Comparison of ENCODE assay signal across 22 cellular contexts in genomic region chr3:66133050-66133757, GRCh38.
DNase-seq lines count a peak whose midpoint lies in the region; ATAC-seq, FAIRE-seq and TF ChIP-seq lines count a peak whose summit lies in the region.
"Had no signal": no experiment of that assay in that cellular context is flagged by ENCODE, and none has a peak within 500 bp of the region (broad histone marks: within the 10 kb centered on the region; RNA-seq: fewer than 3 reads in every experiment).

No MANE protein-coding gene starts in this region.

- peaks cover 0 to 5% of the 10 kb centered on the region in 2 experiments; a peak in 2 of 5 replicates for H3K27me3 ChIP-seq in HepG2 (ENCODE audit: control insufficient read depth in 1 of 2, insufficient read depth in 2 of 2, low read length in 2 of 2)
- H3K27me3 ChIP-seq in right lobe of liver, result no peaks in the 10 kb centered on the region
- H3K27me3 ChIP-seq in astrocyte (ENCODE audit: insufficient read depth, low read length), result no peaks in the 10 kb centered on the region
- H3K27me3 ChIP-seq in HAP-1 (ENCODE audit: low read depth), result peaks cover 13% of the 10 kb centered on the region
- H3K27me3 ChIP-seq: transverse colon had no signal

- no peak overlapping the region for H3K4me3 ChIP-seq in HepG2 (replicated peaks in 1 of 3; ENCODE audit: insufficient read depth in 1 of 3, low read depth in 2 of 3, low read length in 3 of 3)
- no peak overlapping the region for H3K4me3 ChIP-seq in right lobe of liver
- no peak overlapping the region for H3K4me3 ChIP-seq in astrocyte (ENCODE audit: insufficient read depth, low read depth, low read length)
- H3K4me3 ChIP-seq in foreskin fibroblast (ENCODE audit: low read depth in 1 of 2, low read length in 2 of 2), result no peak overlapping the region
- H3K4me3 ChIP-seq in HAP-1, result no peak overlapping the region
- H3K4me3 ChIP-seq: A549, mucosa of descending colon, transverse colon had no signal

- no peaks in the 10 kb centered on the region for H3K9me3 ChIP-seq in HepG2 (ENCODE audit: low read length)
- no peaks in the 10 kb centered on the region for H3K9me3 ChIP-seq in right lobe of liver
- no peaks in the 10 kb centered on the region for H3K9me3 ChIP-seq in astrocyte (ENCODE audit: insufficient read depth, low read depth, low read length)
- 0 out of 2 replicates have a peak, but pooled peaks cover under 1% of the 10 kb centered on the region for H3K9me3 ChIP-seq in HAP-1
- H3K9me3 ChIP-seq: mucosa of descending colon, transverse colon had no signal

- H3K36me3 Mint-ChIP-seq in astrocyte (ENCODE audit: low read depth, unreplicated experiment) (no peaks in the 10 kb centered on the region), glutamatergic neuron (ENCODE audit: unreplicated experiment) (no peaks in the 10 kb centered on the region)
- H3K36me3 Mint-ChIP-seq: activated naive CD4-positive, alpha-beta T cell treated with anti-CD3 and anti-CD28 coated beads, Interleukin-2, amount 50 U/mL, for 24 hours had no signal

- in situ Hi-C loops in HepG2 (cut with HindIII; ENCODE audit: extremely low pct_ligation_motif_present, low pct_unique_long_range_greater_than_20kb) (no loop called here), HAP-1 (cut with MboI; ENCODE audit: low sequenced_read_pairs) (no loop called here)

- CTCF ChIA-PET in HepG2 (lab: Yijun Ruan, JAX; ENCODE audit: low intra/inter-chr PET ratio, low total read pairs), result no interaction called here

- no peaks in the 10 kb centered on the region for H3K36me3 ChIP-seq in HepG2 (replicated peaks in 1 of 2; ENCODE audit: control insufficient read depth in 1 of 2, insufficient read depth in 2 of 2, low read length in 2 of 2)
- H3K36me3 ChIP-seq in right lobe of liver, result no peaks in the 10 kb centered on the region
- no peaks in the 10 kb centered on the region for H3K36me3 ChIP-seq in astrocyte (ENCODE audit: insufficient read depth, low read length)
- no peaks in the 10 kb centered on the region for H3K36me3 ChIP-seq in HAP-1 (replicated peaks)
- H3K36me3 ChIP-seq: transverse colon had no signal

- H3K9ac ChIP-seq in HepG2 (ENCODE audit: insufficient read depth, low read depth, low read length), result no peak overlapping the region
- no peak overlapping the region for H3K9ac ChIP-seq in astrocyte (ENCODE audit: low read length)
- H3K9ac ChIP-seq: KMS-11 had no signal

- H4K20me1 ChIP-seq in HepG2 (ENCODE audit: insufficient read depth, low read length) (no peaks in the 10 kb centered on the region), astrocyte (ENCODE audit: insufficient read depth, low read length) (no peaks in the 10 kb centered on the region)

- TF ChIP-seq RAD21 in HepG2 (CRISPR knock-in tag; IDR thresholded peaks at IDR 0.05), result no peak

- BruUV-seq in HepG2 (replicated peaks; lab: Mats Ljungman, UMichigan), result no TSS peak

- no peak for TF ChIP-seq CTCF in HepG2 (CRISPR knock-in tag; IDR thresholded peaks at IDR 0.05)
- no peak for TF ChIP-seq CTCF in right lobe of liver (IDR thresholded peaks at IDR 0.05)
- no peak for TF ChIP-seq CTCF in astrocyte (IDR thresholded peaks at IDR 0.05; ENCODE audit: insufficient read depth, low read depth, low read length)
- no peak for TF ChIP-seq CTCF in foreskin fibroblast (IDR thresholded peaks at IDR 0.05; ENCODE audit: low read depth, low read length)
- TF ChIP-seq CTCF in glutamatergic neuron (IDR thresholded peaks at IDR 0.05; ENCODE audit: partially characterized antibody, unreplicated experiment), result no peak

- no peak for ATAC-seq in HepG2
- ATAC-seq in right lobe of liver, result no peak
- ATAC-seq: mucosa of descending colon had no signal

- H3K4me2 ChIP-seq in HepG2 (ENCODE audit: low read depth, low read length) (no peak overlapping the region), astrocyte (ENCODE audit: low read length) (peak overlapping the region; percentile 36)
- H3K4me2 ChIP-seq: A549, KMS-11 had no signal

- H3K27ac ChIP-seq in HepG2 (ENCODE audit: extremely low read length, insufficient read depth, low read length) (no peak overlapping the region), right lobe of liver (no peak overlapping the region), astrocyte (ENCODE audit: low read depth, low read length) (no peak overlapping the region)
- H3K27ac ChIP-seq: A549, KMS-11, transverse colon had no signal

- H3K9me3 Mint-ChIP-seq in astrocyte (ENCODE audit: unreplicated experiment) (no peaks in the 10 kb centered on the region), glutamatergic neuron (ENCODE audit: unreplicated experiment) (no peaks in the 10 kb centered on the region)
- H3K9me3 Mint-ChIP-seq: activated CD4-positive, alpha-beta T cell treated with anti-CD3 and anti-CD28 coated beads, Interleukin-2, amount 10 ng/mL, durations not matched to agents 24 days and 14 days; activated naive CD4-positive, alpha-beta T cell treated with anti-CD3 and anti-CD28 coated beads, Interleukin-2, amount 50 U/mL, for 24 hours had no signal

- H3K4me1 ChIP-seq in HepG2 (ENCODE audit: insufficient read depth, low read length), result no peaks in the 10 kb centered on the region
- H3K4me1 ChIP-seq in right lobe of liver, result no peaks in the 10 kb centered on the region
- H3K4me1 ChIP-seq in astrocyte (ENCODE audit: insufficient read depth, low read length), result peaks cover 7% of the 10 kb centered on the region
- H3K4me1 ChIP-seq in HAP-1, result no peaks in the 10 kb centered on the region
- H3K4me1 ChIP-seq: A549, transverse colon had no signal

- H3K27ac Mint-ChIP-seq in astrocyte (ENCODE audit: unreplicated experiment) (no peak overlapping the region), glutamatergic neuron (ENCODE audit: unreplicated experiment) (no peak overlapping the region)
- H3K27ac Mint-ChIP-seq: activated CD4-positive, alpha-beta T cell treated with anti-CD3 and anti-CD28 coated beads, Interleukin-2, amount 10 ng/mL, durations not matched to agents 24 days and 14 days; activated naive CD4-positive, alpha-beta T cell treated with anti-CD3 and anti-CD28 coated beads, Interleukin-2, amount 50 U/mL, for 24 hours; H9 had no signal

- H3K4me3 Mint-ChIP-seq in astrocyte (ENCODE audit: unreplicated experiment) (no peak overlapping the region), glutamatergic neuron (ENCODE audit: unreplicated experiment) (no peak overlapping the region)
- H3K4me3 Mint-ChIP-seq: activated CD4-positive, alpha-beta T cell treated with anti-CD3 and anti-CD28 coated beads, Interleukin-2, amount 10 ng/mL, durations not matched to agents 24 days and 14 days; activated naive CD4-positive, alpha-beta T cell treated with anti-CD3 and anti-CD28 coated beads, Interleukin-2, amount 50 U/mL, for 24 hours; H9 had no signal

- H2AFZ ChIP-seq in HepG2 (ENCODE audit: low read length) (no peak overlapping the region), astrocyte (ENCODE audit: low read depth, low read length) (no peak overlapping the region)

- FAIRE-seq in HepG2 (lab: Jason Lieb, UNC) (no peak), astrocyte (lab: Jason Lieb, UNC) (peak; percentile 91)
- FAIRE-seq: A549, GM12892 had no signal

- no peaks in the 10 kb centered on the region for H3K27me3 Mint-ChIP-seq in astrocyte (ENCODE audit: low read depth, unreplicated experiment)
- H3K27me3 Mint-ChIP-seq in glutamatergic neuron (ENCODE audit: unreplicated experiment), result no peaks in the 10 kb centered on the region
- H3K27me3 Mint-ChIP-seq: activated CD4-positive, alpha-beta T cell treated with anti-CD3 and anti-CD28 coated beads, Interleukin-2, amount 10 ng/mL, durations not matched to agents 24 days and 14 days; activated naive CD4-positive, alpha-beta T cell treated with anti-CD3 and anti-CD28 coated beads, Interleukin-2, amount 50 U/mL, for 24 hours had no signal

- intact Hi-C loops in HepG2 (cut with micrococcal nuclease; ENCODE audit: unreplicated experiment) (no loop called here), right lobe of liver (cut with DNase I) (no loop called here)

- POLR2A ChIA-PET in HepG2 (lab: Yijun Ruan, JAX), result no interaction called here

- TF ChIP-seq EP300 in HepG2 (IDR thresholded peaks at IDR 0.05; ENCODE audit: low read depth in 2 of 2, low read length in 2 of 2), result no peak
- no peak for TF ChIP-seq EP300 in HepG2 (CRISPR knock-in tag; IDR thresholded peaks at IDR 0.05; ENCODE audit: borderline replicate concordance)

- no peak for TF ChIP-seq POLR2A in HepG2 (IDR thresholded peaks at IDR 0.05; ENCODE audit: insufficient read depth in 1 of 2, low read depth in 2 of 2, low read length in 2 of 2)
- TF ChIP-seq POLR2A in right lobe of liver (IDR thresholded peaks at IDR 0.05), result no peak

- peaks cover 5% of the 10 kb centered on the region for H3K4me1 Mint-ChIP-seq in astrocyte (ENCODE audit: low read depth, unreplicated experiment)
- no peaks in the 10 kb centered on the region for H3K4me1 Mint-ChIP-seq in glutamatergic neuron (ENCODE audit: low read depth, unreplicated experiment)
- H3K4me1 Mint-ChIP-seq: activated CD4-positive, alpha-beta T cell treated with anti-CD3 and anti-CD28 coated beads, Interleukin-2, amount 10 ng/mL, durations not matched to agents 24 days and 14 days; activated naive CD4-positive, alpha-beta T cell treated with anti-CD3 and anti-CD28 coated beads, Interleukin-2, amount 50 U/mL, for 24 hours had no signal

- DNase-seq in HepG2 (ENCODE audit: low spot score) (peak; percentile 16), right lobe of liver (no peak), astrocyte (ENCODE audit: low read depth) (peak; percentile 78), foreskin fibroblast (peak; percentile 65 to 83), NCI-H82 treated with DMSO at 0.1 percent for 48 hours (lab: John Stamatoyannopoulos, UW; ENCODE audit: unreplicated experiment) (no peak), GM19240 (ENCODE audit: insufficient read length, low spot score) (no peak), glutamatergic neuron (no peak), HAP-1 (ENCODE audit: low spot score in 2 of 2) (no peak)
- DNase-seq: activated CD4-positive, alpha-beta T cell treated with anti-CD3 and anti-CD28 coated beads, Interleukin-2, amount 10 ng/mL, durations not matched to agents 24 days and 14 days; activated T-cell treated with anti-CD3 and anti-CD28 coated beads for 4 hours; caudate nucleus; H9; mucosa of descending colon; NCI-H1417 treated with DMSO at 0.1 percent for 48 hours; occipital lobe; SIG-M5; T1000; transverse colon had no signal

- H3K79me2 ChIP-seq in HepG2 (ENCODE audit: insufficient read depth, low read length), result no peaks in the 10 kb centered on the region
- no peaks in the 10 kb centered on the region for H3K79me2 ChIP-seq in astrocyte (ENCODE audit: insufficient read depth, low read length)

- WGBS in HepG2 (ENCODE audit: low lambda C conversion rate), result 47% methylated on average over 6 of the region's 6 CpGs
- 88% methylated on average over 6 of the region's 6 CpGs for WGBS in right lobe of liver (ENCODE audit: insufficient coverage, low coverage, low lambda C conversion rate, missing lambda C conversion rate)

Comparison
In these comparisons a context has a peak if more than half of its experiments do, and no peak if none do; other contexts are left out.
1. DNase-seq: peak in HepG2 (single experiment), astrocyte (single experiment) and foreskin fibroblast (2 of 2); none in right lobe of liver (0 of 3), NCI-H82 treated with DMSO at 0.1 percent for 48 hours (single experiment), GM19240 (single experiment), glutamatergic neuron (single experiment) and HAP-1 (0 of 2).